In genomic region chr13:93147293-93147645, GRCh38 we compare ENCODE assay signal across 21 cellular contexts.
"Had no signal": no experiment of that assay in that cellular context is flagged by ENCODE, and none has a peak within 500 bp of the region (broad histone marks: within the 10 kb centered on the region; RNA-seq: fewer than 3 reads in every experiment).

No MANE protein-coding gene starts in this region.

- H3K9ac ChIP-seq: parathyroid adenoma had no signal

- DNase-seq: activated CD4-positive, alpha-beta T cell treated with anti-CD3 and anti-CD28 coated beads for 1 hour; activated effector memory CD4-positive, alpha-beta T cell treated with anti-CD3 and anti-CD28 coated beads, Interleukin-2, amount 50 U/mL, for 16 hours; activated naive CD4-positive, alpha-beta T cell treated with anti-CD3 and anti-CD28 coated beads, Interleukin-2, amount 50 U/mL, for 16 hours; activated T-cell treated with anti-CD3 and anti-CD28 coated beads, Interleukin-2, amount 50 U/mL, for 72 hours; effector memory CD8-positive, alpha-beta T cell; glutamatergic neuron; hypothalamus; kidney; left ventricle myocardium inferior; naive thymus-derived CD4-positive, alpha-beta T cell; sigmoid colon; stimulated activated CD4-positive, alpha-beta T cell treated with anti-CD3 and anti-CD28 coated beads, Interleukin-1b, Interleukin-23, amount 100 ng/mL, for 48 hours; stimulated activated naive CD4-positive, alpha-beta T cell treated with Interleukin-2 at 50 U/mL for 16 hours; SW 1271; T-helper 2 cell; thyroid gland; WERI-Rb-1 had no signal

- H3K79me2 ChIP-seq: parathyroid adenoma had no signal

- H3K27me3 Mint-ChIP-seq: effector memory CD8-positive, alpha-beta T cell; memory B cell; naive thymus-derived CD4-positive, alpha-beta T cell had no signal

- H3K4me3 ChIP-seq: ascending aorta, left ventricle myocardium inferior, sigmoid colon, thyroid gland had no signal

- H3K9me3 ChIP-seq: ascending aorta, left ventricle myocardium inferior, sigmoid colon, thyroid gland had no signal

- H3K4me1 Mint-ChIP-seq: memory B cell; naive thymus-derived CD4-positive, alpha-beta T cell had no signal

- H3K27me3 ChIP-seq: ascending aorta, foreskin keratinocyte, sigmoid colon, thyroid gland had no signal

- H3K27ac Mint-ChIP-seq: activated T-cell treated with anti-CD3 and anti-CD28 coated beads, Interleukin-2, amount 50 U/mL, for 72 hours; effector memory CD8-positive, alpha-beta T cell; memory B cell; naive thymus-derived CD4-positive, alpha-beta T cell had no signal

- H3K27ac ChIP-seq: ascending aorta, foreskin keratinocyte, left ventricle myocardium inferior, parathyroid adenoma, sigmoid colon, thyroid gland, WERI-Rb-1 had no signal

- H2AFZ ChIP-seq: parathyroid adenoma had no signal

- H3K36me3 Mint-ChIP-seq: memory B cell; naive thymus-derived CD4-positive, alpha-beta T cell had no signal

- H3K36me3 ChIP-seq: ascending aorta, left ventricle myocardium inferior, sigmoid colon, thyroid gland, WERI-Rb-1 had no signal

- FAIRE-seq: kidney had no signal

- H3K4me3 Mint-ChIP-seq: activated T-cell treated with anti-CD3 and anti-CD28 coated beads, Interleukin-2, amount 50 U/mL, for 72 hours; effector memory CD8-positive, alpha-beta T cell; memory B cell; naive thymus-derived CD4-positive, alpha-beta T cell had no signal

- H3K4me1 ChIP-seq: ascending aorta, foreskin keratinocyte, left ventricle myocardium inferior, parathyroid adenoma, sigmoid colon, thyroid gland had no signal
